In the genomic region with DNA sequence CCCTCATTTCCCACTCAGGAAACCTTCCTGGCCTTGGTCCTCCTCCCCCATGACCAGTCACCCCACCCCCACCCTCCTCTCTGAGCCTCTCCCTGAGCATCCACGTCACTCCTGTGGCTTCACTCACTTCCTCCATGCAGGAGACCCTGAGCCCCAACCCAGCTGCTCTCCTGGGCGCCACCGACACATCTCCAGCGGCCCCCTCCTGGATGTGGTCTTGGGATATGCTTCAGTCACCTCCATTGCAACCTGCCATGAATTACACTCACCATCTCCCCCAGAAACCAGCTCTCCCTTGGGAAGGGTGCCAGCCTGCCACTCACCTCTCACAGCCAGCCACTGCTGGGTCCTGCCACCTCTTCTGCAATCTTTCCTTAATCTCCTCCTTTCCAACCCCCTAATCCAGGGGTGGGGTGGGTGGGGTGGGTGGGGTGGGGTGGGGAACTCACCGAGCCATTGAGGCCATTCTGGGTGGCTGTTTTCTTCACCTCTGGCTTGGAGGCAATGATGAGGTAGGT, we compare ENCODE assay signal across 28 cellular contexts.
"Had no signal": no experiment of that assay in that cellular context is flagged by ENCODE, and none has a peak within 500 bp of the region (broad histone marks: within the 10 kb centered on the region; RNA-seq: fewer than 3 reads in every experiment).

No MANE protein-coding gene starts in this region.

- H3K4me3 ChIP-seq: heart left ventricle, lung, pancreas, prostate gland, sigmoid colon, stomach, testis, thyroid gland, transverse colon, upper lobe of left lung had no signal

- H3K27ac Mint-ChIP-seq: mesothelial cell of epicardium; natural killer cell; stimulated activated memory B cell treated with anti-CD40 and anti-IgM and Interleukin-4, amounts not matched to agents 10 μg/mL and 1 μg/mL and 100 μg/mL, for 72 hours had no signal

- ATAC-seq: left cardiac atrium; left lobe of liver; natural killer cell; pancreas; right cardiac atrium; stimulated activated memory B cell treated with anti-CD40 and anti-IgM and Interleukin-4, amounts not matched to agents 10 μg/mL and 1 μg/mL and 100 μg/mL, for 72 hours; stimulated activated naive CD8-positive, alpha-beta T cell treated with anti-CD3 and anti-CD28 coated beads, Interleukin-15, Interleukin-2, amounts not matched to agents 100 U/mL and 50 U/mL, for 24 hours had no signal

- H3K27me3 ChIP-seq: heart left ventricle, pancreas, sigmoid colon, stomach, testis, thyroid gland, transverse colon, upper lobe of left lung had no signal

- H3K4me1 Mint-ChIP-seq: mesothelial cell of epicardium; naive B cell; natural killer cell; stimulated activated memory B cell treated with anti-CD40 and anti-IgM and Interleukin-4, amounts not matched to agents 10 μg/mL and 1 μg/mL and 100 μg/mL, for 72 hours had no signal

- H3K36me3 ChIP-seq: pancreas, prostate gland, thyroid gland, transverse colon had no signal

- H3K4me3 Mint-ChIP-seq: mesothelial cell of epicardium; naive B cell; natural killer cell; stimulated activated memory B cell treated with anti-CD40 and anti-IgM and Interleukin-4, amounts not matched to agents 10 μg/mL and 1 μg/mL and 100 μg/mL, for 72 hours had no signal

- H3K27me3 Mint-ChIP-seq: naive B cell; stimulated activated memory B cell treated with anti-CD40 and anti-IgM and Interleukin-4, amounts not matched to agents 10 μg/mL and 1 μg/mL and 100 μg/mL, for 72 hours had no signal

- H3K36me3 Mint-ChIP-seq: natural killer cell had no signal

- H3K9me3 Mint-ChIP-seq: mesothelial cell of epicardium; naive B cell; natural killer cell; stimulated activated memory B cell treated with anti-CD40 and anti-IgM and Interleukin-4, amounts not matched to agents 10 μg/mL and 1 μg/mL and 100 μg/mL, for 72 hours had no signal

- DNase-seq: glutamatergic neuron; heart left ventricle; islet precursor cell; kidney glomerular epithelial cell; left cardiac atrium; mesendoderm; naive B cell; natural killer cell; pancreas; retina; right cardiac atrium; sigmoid colon; small intestine; stimulated activated CD4-positive, alpha-beta T cell treated with anti-CD3 and anti-CD28 coated beads, Interleukin-1b, Interleukin-23, amount 100 ng/mL, for 48 hours; stimulated activated CD4-positive, alpha-beta T cell treated with anti-CD3 and anti-CD28 coated beads, Interleukin-2, amount 100 ng/mL, for 48 hours; stimulated activated CD4-positive, alpha-beta T cell treated with anti-CD3 and anti-CD28 coated beads, Interleukin-4, amount 100 ng/mL, for 4 hours; stimulated activated CD8-positive, alpha-beta memory T cell treated with anti-CD3 and anti-CD28 coated beads, Interleukin-4, amount 100 ng/mL, for 48 hours; stimulated activated naive CD8-positive, alpha-beta T cell treated with anti-CD3 and anti-CD28 coated beads, Interleukin-15, Interleukin-2, amounts not matched to agents 100 U/mL and 50 U/mL, for 24 hours; stomach; testis; thyroid gland; transverse colon; upper lobe of left lung had no signal

- H3K27ac ChIP-seq: heart left ventricle, pancreas, prostate gland, sigmoid colon, stomach, testis, thyroid gland, transverse colon, upper lobe of left lung had no signal
